In genomic region chr4:30916337-30917274, GRCh38 we compare ENCODE assay signal across 28 cellular contexts.
"Had no signal": no experiment of that assay in that cellular context is flagged by ENCODE, and none has a peak within 500 bp of the region (broad histone marks: within the 10 kb centered on the region; RNA-seq: fewer than 3 reads in every experiment).

No MANE protein-coding gene starts in this region.

- H3K4me3 ChIP-seq: neural progenitor cell, psoas muscle, sigmoid colon had no signal

- H3K9ac ChIP-seq: neural progenitor cell, parathyroid adenoma had no signal

- H3K36me3 Mint-ChIP-seq: activated naive CD8-positive, alpha-beta T cell; naive thymus-derived CD8-positive, alpha-beta T cell; stimulated activated memory B cell treated with anti-CD40 and anti-IgM and Interleukin-4, amounts not matched to agents 10 μg/mL and 1 μg/mL and 100 μg/mL, for 72 hours had no signal

- H3K27me3 ChIP-seq: neural progenitor cell, sigmoid colon had no signal

- H3K9me3 Mint-ChIP-seq: neural progenitor cell had no signal

- H3K27ac ChIP-seq: epithelial cell of prostate, neural progenitor cell, parathyroid adenoma, psoas muscle, sigmoid colon, VCaP had no signal

- DNase-seq: activated CD4-positive, alpha-beta T cell treated with anti-CD3 and anti-CD28 coated beads for 4 hours; activated CD4-positive, alpha-beta T cell treated with anti-CD3 and anti-CD28 coated beads, Interleukin-2, amount 50 U/mL, for 4 hours; activated effector memory CD4-positive, alpha-beta T cell treated with Interleukin-2 at 50 U/mL for 16 hours; activated naive CD4-positive, alpha-beta T cell treated with Interleukin-2 at 50 U/mL for 16 hours; anterior cingulate cortex; dermis blood vessel endothelial cell; effector CD4-positive, alpha-beta T cell; left cardiac atrium; mammary epithelial cell; midbrain; naive thymus-derived CD8-positive, alpha-beta T cell; occipital lobe; psoas muscle; sigmoid colon; small intestine; stimulated activated CD4-positive, alpha-beta T cell treated with anti-CD3 and anti-CD28 coated beads, Interleukin-1b, Interleukin-23, amount 100 ng/mL, for 48 hours; stimulated activated CD4-positive, alpha-beta T cell treated with anti-CD3 and anti-CD28 coated beads, Interleukin-4, amount 100 ng/mL, for 4 hours; stimulated activated CD8-positive, alpha-beta memory T cell treated with anti-CD3 and anti-CD28 coated beads, Interleukin-4, amount 100 ng/mL, for 48 hours; stimulated activated naive CD8-positive, alpha-beta T cell treated with anti-CD3 and anti-CD28 coated beads, Interleukin-15, amount 100 ng/mL, for 72 hours; substantia nigra; T-helper 9 cell had no signal

- H2AFZ ChIP-seq: neural progenitor cell, parathyroid adenoma had no signal

- H3K27ac Mint-ChIP-seq: activated naive CD8-positive, alpha-beta T cell; naive thymus-derived CD8-positive, alpha-beta T cell; neural progenitor cell; stimulated activated memory B cell treated with anti-CD40 and anti-IgM and Interleukin-4, amounts not matched to agents 10 μg/mL and 1 μg/mL and 100 μg/mL, for 72 hours; stimulated activated naive CD8-positive, alpha-beta T cell treated with anti-CD3 and anti-CD28 coated beads, Interleukin-15, amount 100 ng/mL, for 72 hours had no signal

- H3K4me1 Mint-ChIP-seq: naive thymus-derived CD8-positive, alpha-beta T cell; stimulated activated memory B cell treated with anti-CD40 and anti-IgM and Interleukin-4, amounts not matched to agents 10 μg/mL and 1 μg/mL and 100 μg/mL, for 72 hours; stimulated activated naive CD8-positive, alpha-beta T cell treated with anti-CD3 and anti-CD28 coated beads, Interleukin-15, amount 100 ng/mL, for 72 hours had no signal

- H3K4me1 ChIP-seq: parathyroid adenoma, psoas muscle had no signal

- H3K9me3 ChIP-seq: psoas muscle, sigmoid colon had no signal

- H3K4me3 Mint-ChIP-seq: activated naive CD8-positive, alpha-beta T cell; naive thymus-derived CD8-positive, alpha-beta T cell; neural progenitor cell; stimulated activated memory B cell treated with anti-CD40 and anti-IgM and Interleukin-4, amounts not matched to agents 10 μg/mL and 1 μg/mL and 100 μg/mL, for 72 hours; stimulated activated naive CD8-positive, alpha-beta T cell treated with anti-CD3 and anti-CD28 coated beads, Interleukin-15, amount 100 ng/mL, for 72 hours had no signal

- H3K79me2 ChIP-seq: parathyroid adenoma had no signal

- FAIRE-seq: islet of Langerhans had no signal

- H3K4me2 ChIP-seq: neural progenitor cell had no signal

- H3K27me3 Mint-ChIP-seq: activated naive CD8-positive, alpha-beta T cell; naive thymus-derived CD8-positive, alpha-beta T cell; stimulated activated memory B cell treated with anti-CD40 and anti-IgM and Interleukin-4, amounts not matched to agents 10 μg/mL and 1 μg/mL and 100 μg/mL, for 72 hours; stimulated activated naive CD8-positive, alpha-beta T cell treated with anti-CD3 and anti-CD28 coated beads, Interleukin-15, amount 100 ng/mL, for 72 hours had no signal

- H3K36me3 ChIP-seq: neural progenitor cell had no signal

- ATAC-seq: left cardiac atrium; naive thymus-derived CD8-positive, alpha-beta T cell; psoas muscle; stimulated activated memory B cell treated with anti-CD40 and anti-IgM and Interleukin-4, amounts not matched to agents 10 μg/mL and 1 μg/mL and 100 μg/mL, for 72 hours; stimulated activated naive CD8-positive, alpha-beta T cell treated with anti-CD3 and anti-CD28 coated beads, Interleukin-15, amount 100 ng/mL, for 72 hours had no signal
